In genomic region chr22:33539902-33540751, GRCh38 we compare ENCODE assay signal across 11 cellular contexts.
DNase-seq lines count a peak whose midpoint lies in the region; ATAC-seq, FAIRE-seq and TF ChIP-seq lines count a peak whose summit lies in the region.
"Had no signal": no experiment of that assay in that cellular context is flagged by ENCODE, and none has a peak within 500 bp of the region (broad histone marks: within the 10 kb centered on the region; RNA-seq: fewer than 3 reads in every experiment).

No MANE protein-coding gene starts in this region.

- no peak for DNase-seq in GM19239 (ENCODE audit: insufficient read length, low spot score)
- peak; percentile 63 to 69 for DNase-seq in left colon
- DNase-seq in NCI-H774 (lab: John Stamatoyannopoulos, UW), result no peak
- DNase-seq in stimulated activated CD4-positive, alpha-beta T cell treated with anti-CD3 and anti-CD28 coated beads, Interleukin-4, amount 100 ng/mL, for 4 hours, result no peak
- DNase-seq in ecto neural progenitor cell (ENCODE audit: low spot score), result no peak
- DNase-seq: cerebellar nuclear complex; stimulated activated CD4-positive, alpha-beta T cell treated with anti-CD3 and anti-CD28 coated beads, Interleukin-4, amount 100 ng/mL, for 1 hour had no signal

- H3K36me3 ChIP-seq in subcutaneous abdominal adipose tissue (ENCODE audit: control insufficient read depth in 5 of 5, insufficient read depth in 5 of 5, low read length in 5 of 5), result no peaks in the 10 kb centered on the region

- H3K4me1 ChIP-seq in subcutaneous abdominal adipose tissue (ENCODE audit: control insufficient read depth in 5 of 5, insufficient read depth in 5 of 5, low read length in 5 of 5), result peaks cover 13 to 50% (median 40%) of the 10 kb centered on the region in 5 donors

- ATAC-seq in left colon (peak; percentile 84), HG03457 (IDR thresholded peaks at IDR 0.05; ENCODE audit: unreplicated experiment) (no peak)
- ATAC-seq: GM23338 had no signal

- H3K27me3 ChIP-seq in subcutaneous abdominal adipose tissue (ENCODE audit: control insufficient read depth in 5 of 5, insufficient read depth in 4 of 5, low read length in 5 of 5), result no peaks in the 10 kb centered on the region

- peak overlapping the region; percentile 37 for H3K27ac ChIP-seq in subcutaneous abdominal adipose tissue (ENCODE audit: low read depth, low read length)

- peaks cover 5% of the 10 kb centered on the region for H3K36me3 Mint-ChIP-seq in brain

- FAIRE-seq in GM19239 (lab: Jason Lieb, UNC), result peak; percentile 49

- H3K4me3 ChIP-seq in subcutaneous abdominal adipose tissue (ENCODE audit: low read depth in 1 of 5, low read length in 5 of 5), result no peak overlapping the region
- H3K4me3 ChIP-seq: GM23338 had no signal

- no peaks in the 10 kb centered on the region for H3K9me3 ChIP-seq in subcutaneous abdominal adipose tissue (ENCODE audit: control insufficient read depth in 5 of 5, low read length in 5 of 5)

- no peak overlapping the region for H3K9ac ChIP-seq in subcutaneous abdominal adipose tissue (ENCODE audit: low read length in 5 of 5)

- peaks cover 0 to 4% (median 0%) of the 10 kb centered on the region in 5 experiments for H3K9me3 Mint-ChIP-seq in brain
- H3K9me3 Mint-ChIP-seq: GM23338 had no signal

- intact Hi-C loops in left colon (cut with DNase I, micrococcal nuclease), result no loop called here

- H3K27me3 Mint-ChIP-seq in brain, result no peaks in the 10 kb centered on the region

- peaks cover 24% of the 10 kb centered on the region for H3K4me1 Mint-ChIP-seq in brain

- peak overlapping the region in 1 of 5 experiments; percentile 64 for H3K4me3 Mint-ChIP-seq in brain
- H3K4me3 Mint-ChIP-seq: GM23338 had no signal

- H3K27ac Mint-ChIP-seq in brain, result peak overlapping the region in 4 of 5 experiments; percentile 37 to 94 (median 76)
- H3K27ac Mint-ChIP-seq: GM23338 had no signal

- TF ChIP-seq CTCF in brain (conservative IDR thresholded peaks at IDR 0.05), result no peak

Comparison
In these comparisons a context has a peak if more than half of its experiments do, and no peak if none do; other contexts are left out.
1. DNase-seq: peak in left colon (2 of 2); none in GM19239 (single experiment), NCI-H774 (single experiment), stimulated activated CD4-positive, alpha-beta T cell treated with anti-CD3 and anti-CD28 coated beads, Interleukin-4, amount 100 ng/mL, for 4 hours (0 of 2) and ecto neural progenitor cell (single experiment).